ENCODE assay signal across 9 cellular contexts in the genomic region with DNA sequence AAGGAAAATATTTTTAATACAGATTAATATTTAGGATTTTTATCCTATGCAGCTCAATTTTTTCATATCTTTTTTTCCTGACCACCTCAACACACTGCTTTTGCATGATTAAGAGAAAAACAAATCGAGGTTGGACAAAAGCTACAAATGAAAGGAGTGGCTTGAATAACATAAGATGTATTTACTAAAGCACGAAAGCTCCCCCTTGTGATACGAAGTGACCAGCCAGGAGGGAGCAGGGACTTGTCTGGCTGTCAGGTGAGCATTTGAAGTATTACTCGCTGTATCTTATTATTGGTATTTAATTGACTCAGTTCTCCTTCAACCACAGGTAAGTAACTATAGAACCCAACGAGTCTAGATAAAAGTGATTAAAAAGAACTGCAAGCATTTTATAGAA.
DNase-seq lines count a peak whose midpoint lies in the region; FAIRE-seq and TF ChIP-seq lines count a peak whose summit lies in the region.
"Had no signal": no experiment of that assay in that cellular context is flagged by ENCODE, and none has a peak within 500 bp of the region (broad histone marks: within the 10 kb centered on the region; RNA-seq: fewer than 3 reads in every experiment).

No MANE protein-coding gene starts in this region.

- FAIRE-seq in D721Med (lab: Jason Lieb, UNC): no peak

- peak; percentile 67 for TF ChIP-seq CTCF in D721Med (IDR thresholded peaks at IDR 0.05; ENCODE audit: insufficient read depth, missing control alignments)

- intact Hi-C loops in posterior vena cava (cut with DNase I): no loop called here

- DNase-seq in D721Med (ENCODE audit: insufficient read length, low spot score) (no peak), KBM-7 (peak; percentile 3), NCI-H82 (lab: John Stamatoyannopoulos, UW) (peak; percentile 80), globus pallidus (ENCODE audit: low spot score) (peak; percentile 14), NCI-H187 (lab: John Stamatoyannopoulos, UW) (no peak), posterior vena cava (ENCODE audit: low spot score) (no peak), GOT3 (lab: John Stamatoyannopoulos, UW) (no peak)
- no peak for DNase-seq in activated CD4-positive, alpha-beta T cell treated with anti-CD3 and anti-CD28 coated beads, Interleukin-2, amount 50 U/mL, for 48 hours
- DNase-seq: occipital lobe had no signal

- in situ Hi-C loops in KBM-7 (cut with MboI; ENCODE audit: low pct_unique_long_range_greater_than_20kb, low sequenced_read_pairs): no loop called here

Comparison
In these comparisons a context has a peak if more than half of its experiments do, and no peak if none do; other contexts are left out.
1. DNase-seq: peak in KBM-7 (single experiment), NCI-H82 (single experiment) and globus pallidus (single experiment); none in D721Med (single experiment), activated CD4-positive, alpha-beta T cell treated with anti-CD3 and anti-CD28 coated beads, Interleukin-2, amount 50 U/mL, for 48 hours (0 of 2), NCI-H187 (0 of 2), posterior vena cava (single experiment) and GOT3 (single experiment).